8 cellular contexts compared by ENCODE assay signal in genomic region chr12:95473947-95474817, GRCh38. TPM values are rescaled to one million over a fixed set of nuclear protein-coding genes. Genes with fewer than 3 reads are reported as not detected.
A peak's percentile ranks its signal among the peaks of the same experiment; 100 is the strongest.
DNase-seq lines count a peak whose midpoint lies in the region; ATAC-seq and TF ChIP-seq lines count a peak whose summit lies in the region.

TSS of gene METAP2 (plus strand) at chr12:95474152. CDS start at chr12:95474180, 28 bp downstream.

- peak within 1 kb of the TSS; percentile 99 for H3K4me3 ChIP-seq in DOHH2 (ENCODE audit: low read length)
- H3K4me3 ChIP-seq in GM23338 = peak within 1 kb of the TSS; percentile 100
- H3K4me3 ChIP-seq in naive thymus-derived CD4-positive, alpha-beta T cell (ENCODE audit: low read length) = peak within 1 kb of the TSS; percentile 81

- H3K4me2 ChIP-seq in DOHH2 (ENCODE audit: low read length) = peak within 1 kb of the TSS; percentile 64
- H3K4me2 ChIP-seq in GM23338 = peak within 1 kb of the TSS; percentile 100

- peak within 1 kb of the TSS; percentile 100 for H3K4me3 Mint-ChIP-seq in GM23338
- H3K4me3 Mint-ChIP-seq in naive thymus-derived CD4-positive, alpha-beta T cell = peak within 1 kb of the TSS; percentile 96 to 100 (median 99)
- H3K4me3 Mint-ChIP-seq in stimulated activated naive B cell treated with anti-CD40 and anti-IgM and Interleukin-4, amounts not matched to agents 10 μg/mL and 1 μg/mL and 100 μg/mL, for 72 hours = peak within 1 kb of the TSS; percentile 95 to 100

- DNase-seq in GM23338 (ENCODE audit: low spot score) (peak; percentile 99), LHCN-M2 (ENCODE audit: low read depth) (peak; percentile 96), RPMI8226 (peak; percentile 96), fibroblast of gingiva (ENCODE audit: low read depth) (peak; percentile 97)
- peak; percentile 86 to 88 for DNase-seq in activated T-helper 1 cell treated with anti-CD3 and anti-CD28 coated beads, Interleukin-2, amount 50 U/mL, for 16 hours (ENCODE audit: low read depth in 1 of 2, low spot score in 1 of 2)
- DNase-seq in naive thymus-derived CD4-positive, alpha-beta T cell = peak; percentile 75 to 93 (median 87)
- peak; percentile 96 for DNase-seq in stimulated activated naive B cell treated with anti-CD40 and anti-IgM and Interleukin-4, amounts not matched to agents 10 μg/mL and 1 μg/mL and 100 μg/mL, for 72 hours

- ATAC-seq in GM23338 = peak; percentile 99
- ATAC-seq in naive thymus-derived CD4-positive, alpha-beta T cell = peak; percentile 98
- peak; percentile 98 for ATAC-seq in stimulated activated naive B cell treated with anti-CD40 and anti-IgM and Interleukin-4, amounts not matched to agents 10 μg/mL and 1 μg/mL and 100 μg/mL, for 72 hours (replicated peaks)

- H3K4me1 Mint-ChIP-seq in GM23338 = peaks cover 11% of the 10 kb centered on the region
- peaks cover 32 to 71% (median 56%) of the 10 kb centered on the region in 7 donors for H3K4me1 Mint-ChIP-seq in naive thymus-derived CD4-positive, alpha-beta T cell
- peaks cover 13 to 31% of the 10 kb centered on the region in 2 donors for H3K4me1 Mint-ChIP-seq in stimulated activated naive B cell treated with anti-CD40 and anti-IgM and Interleukin-4, amounts not matched to agents 10 μg/mL and 1 μg/mL and 100 μg/mL, for 72 hours

- TF ChIP-seq CTCF in DOHH2 (IDR thresholded peaks at IDR 0.05; ENCODE audit: low read depth, low read length, poor library complexity, severe bottlenecking) (no peak), GM23338 (conservative IDR thresholded peaks at IDR 0.05; ENCODE audit: low read depth in 2 of 2) (no peak)

- peaks cover 56% of the 10 kb centered on the region for H3K36me3 ChIP-seq in DOHH2 (ENCODE audit: control insufficient read depth, low read length)
- peaks cover 34% of the 10 kb centered on the region for H3K36me3 ChIP-seq in GM23338 (ENCODE audit: insufficient read depth)
- peaks cover 0 to 33% (median 0%) of the 10 kb centered on the region in 3 experiments for H3K36me3 ChIP-seq in naive thymus-derived CD4-positive, alpha-beta T cell (ENCODE audit: control insufficient read depth in 2 of 3, insufficient read depth in 3 of 3, low read length in 3 of 3)

- H3F3A ChIP-seq in DOHH2 (ENCODE audit: control insufficient read depth, insufficient read depth) (no peaks in the 10 kb centered on the region), GM23338 (replicated peaks; ENCODE audit: low read depth) (peaks cover 9% of the 10 kb centered on the region; the same call in 1 of the 2 replicates)

- H2AFZ ChIP-seq in GM23338 = peak within 1 kb of the TSS; percentile 92

- CTCF ChIA-PET in naive thymus-derived CD4-positive, alpha-beta T cell (lab: Charles Lee) = interaction anchor here (0.5 to 1.5 kb wide), 6 partner anchors 46 to 1057 kb away, joined by 3 read pairs; partner anchors contain the start of genes FGD6, NR2C1 and VEZT

- intact Hi-C loops in naive thymus-derived CD4-positive, alpha-beta T cell (cut with micrococcal nuclease) = loop anchor here (1.0 to 10.0 kb wide), 20 partner anchors 11 to 1902 kb away; partner anchors contain the start of genes AMDHD1 (in 2 of the 2), CCDC38 (in 2 of the 2), FGD6 (in 2 of the 2) and LTA4H (in 2 of the 2)

- no peaks in the 10 kb centered on the region for H3K9me3 ChIP-seq in DOHH2 (ENCODE audit: control insufficient read depth, insufficient read depth, low read length)
- H3K9me3 ChIP-seq in naive thymus-derived CD4-positive, alpha-beta T cell (ENCODE audit: control insufficient read depth in 2 of 3, low read length in 3 of 3) = no peaks in the 10 kb centered on the region

- H3K9me2 ChIP-seq in DOHH2 (replicated peaks; ENCODE audit: control insufficient read depth, low read length) = no peaks in the 10 kb centered on the region
- H3K9me2 ChIP-seq in GM23338 (ENCODE audit: insufficient read depth) = no peaks in the 10 kb centered on the region

- peak within 1 kb of the TSS; percentile 98 for H3K27ac Mint-ChIP-seq in GM23338
- peak within 1 kb of the TSS; percentile 95 to 100 (median 99) for H3K27ac Mint-ChIP-seq in naive thymus-derived CD4-positive, alpha-beta T cell
- peak within 1 kb of the TSS; percentile 100 for H3K27ac Mint-ChIP-seq in stimulated activated naive B cell treated with anti-CD40 and anti-IgM and Interleukin-4, amounts not matched to agents 10 μg/mL and 1 μg/mL and 100 μg/mL, for 72 hours

- H3K79me2 ChIP-seq in DOHH2 (ENCODE audit: control insufficient read depth, low read length) (peaks cover 73% of the 10 kb centered on the region), GM23338 (replicated peaks; ENCODE audit: insufficient read depth) (peaks cover 53% of the 10 kb centered on the region)

- peak within 1 kb of the TSS; percentile 79 for H3K27ac ChIP-seq in DOHH2 (ENCODE audit: low read depth, low read length)
- H3K27ac ChIP-seq in GM23338 (ENCODE audit: low read depth) = peak within 1 kb of the TSS; percentile 90
- H3K27ac ChIP-seq in naive thymus-derived CD4-positive, alpha-beta T cell (ENCODE audit: low read depth, low read length) = peak within 1 kb of the TSS; percentile 92

- peaks cover 56% of the 10 kb centered on the region for H3K4me1 ChIP-seq in DOHH2 (ENCODE audit: control insufficient read depth, low read length)
- peaks cover 10% of the 10 kb centered on the region; the same call in 1 of the 2 replicates for H3K4me1 ChIP-seq in GM23338 (ENCODE audit: insufficient read depth)
- peaks cover 10 to 41% of the 10 kb centered on the region in 2 donors for H3K4me1 ChIP-seq in naive thymus-derived CD4-positive, alpha-beta T cell (ENCODE audit: control insufficient read depth in 2 of 2, insufficient read depth in 2 of 2, low read length in 2 of 2)

- peaks cover 44% of the 10 kb centered on the region for H3K36me3 Mint-ChIP-seq in GM23338 (ENCODE audit: low read depth)
- peaks cover 10 to 30% (median 22%) of the 10 kb centered on the region in 5 donors for H3K36me3 Mint-ChIP-seq in naive thymus-derived CD4-positive, alpha-beta T cell
- H3K36me3 Mint-ChIP-seq in stimulated activated naive B cell treated with anti-CD40 and anti-IgM and Interleukin-4, amounts not matched to agents 10 μg/mL and 1 μg/mL and 100 μg/mL, for 72 hours = peaks cover 30% of the 10 kb centered on the region in 2 donors

- POLR2A ChIA-PET in naive thymus-derived CD4-positive, alpha-beta T cell (lab: Charles Lee) = interaction anchor here (0.6 to 3.0 kb wide), 34 partner anchors 9 to 1797 kb away, joined by 3 to 25 read pairs (median 4); partner anchors contain the start of genes AMDHD1, CRADD, FGD6 and LTA4H

- H3K9me3 Mint-ChIP-seq in GM23338 = no peaks in the 10 kb centered on the region
- no peaks in the 10 kb centered on the region for H3K9me3 Mint-ChIP-seq in naive thymus-derived CD4-positive, alpha-beta T cell
- H3K9me3 Mint-ChIP-seq in stimulated activated naive B cell treated with anti-CD40 and anti-IgM and Interleukin-4, amounts not matched to agents 10 μg/mL and 1 μg/mL and 100 μg/mL, for 72 hours = no peaks in the 10 kb centered on the region

- H4K20me1 ChIP-seq in DOHH2 (ENCODE audit: control insufficient read depth, insufficient read depth, low read depth, low read length) (peaks cover 16% of the 10 kb centered on the region; the same call in 1 of the 2 replicates), GM23338 (replicated peaks; ENCODE audit: insufficient read depth) (peaks cover 27% of the 10 kb centered on the region)

- H3K27me3 Mint-ChIP-seq in GM23338 (ENCODE audit: insufficient read depth, low read depth, poor library complexity) = peaks cover 2% of the 10 kb centered on the region
- no peaks in the 10 kb centered on the region for H3K27me3 Mint-ChIP-seq in naive thymus-derived CD4-positive, alpha-beta T cell
- H3K27me3 Mint-ChIP-seq in stimulated activated naive B cell treated with anti-CD40 and anti-IgM and Interleukin-4, amounts not matched to agents 10 μg/mL and 1 μg/mL and 100 μg/mL, for 72 hours = peaks cover 6 to 8% of the 10 kb centered on the region in 2 donors

- no peaks in the 10 kb centered on the region for H3K27me3 ChIP-seq in DOHH2 (ENCODE audit: control insufficient read depth, low read length)
- no peaks in the 10 kb centered on the region for H3K27me3 ChIP-seq in GM23338 (ENCODE audit: insufficient read depth)
- no peaks in the 10 kb centered on the region for H3K27me3 ChIP-seq in naive thymus-derived CD4-positive, alpha-beta T cell (ENCODE audit: control insufficient read depth in 2 of 2, insufficient read depth in 2 of 2, low read length in 2 of 2)

TF ChIP-seq in GM23338, 12 proteins besides CTCF, POLR2A, EP300 and RAD21 (continues in another document):
- TF ChIP-seq REST (IDR thresholded peaks at IDR 0.05; ENCODE audit: unreplicated experiment) = peak; percentile 30

RNA-seq across cellular contexts. Expression of gene METAP2, which starts in this region (rescaled TPM):
- 111 and 130 TPM in 2 replicates for total RNA-seq in GM23338 (2014; rRNA removed; shearing (Covaris generic))
- 153 and 159 TPM in 2 replicates for polyA plus RNA-seq in GM23338 (2016; fragmentation: Nextera tagmentation; extraction: Ambion mirVana)
- 101 and 106 TPM in 2 replicates for total RNA-seq in LHCN-M2 (2014; rRNA removed)
- 51.6 TPM for polyA plus RNA-seq in LHCN-M2 (2012)
- 10 to 100 TPM; 48.2 to 79.9 (median 57.3) TPM for total RNA-seq in naive thymus-derived CD4-positive, alpha-beta T cell
- 10 to 100 TPM; 37.8 to 48.2 TPM for polyA plus RNA-seq in naive thymus-derived CD4-positive, alpha-beta T cell

Comparison
In these comparisons a context has a peak if more than half of its experiments do, and no peak if none do; other contexts are left out.
1. Peak in every context shown above with its lines: DNase-seq, ATAC-seq, H3K4me3 ChIP-seq and H3K27ac ChIP-seq.